ENCODE assay signal across 20 cellular contexts in the genomic region with DNA sequence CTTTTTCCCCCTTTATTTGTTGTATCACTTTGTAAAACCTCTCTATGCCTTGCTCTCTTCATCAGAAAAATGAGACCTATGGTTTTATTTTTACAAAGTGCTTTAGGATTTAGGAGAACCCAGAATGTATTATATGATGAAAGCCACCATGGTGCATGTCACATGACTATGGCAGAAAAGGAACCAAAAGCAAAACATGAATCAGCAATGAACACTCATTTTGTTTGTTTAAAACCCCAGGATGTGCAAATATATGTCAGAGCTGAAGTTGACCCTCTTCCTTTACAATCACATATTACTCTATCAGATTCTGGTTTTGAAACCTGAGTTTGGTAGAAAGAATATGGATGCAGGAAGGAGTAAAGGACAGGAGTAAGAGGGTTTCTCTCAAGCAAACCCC.
A peak's percentile ranks its signal among the peaks of the same experiment; 100 is the strongest.
DNase-seq lines count a peak whose midpoint lies in the region; FAIRE-seq and TF ChIP-seq lines count a peak whose summit lies in the region.
"Had no signal": no experiment of that assay in that cellular context is flagged by ENCODE, and none has a peak within 500 bp of the region (broad histone marks: within the 10 kb centered on the region; RNA-seq: fewer than 3 reads in every experiment).

No MANE protein-coding gene starts in this region.

- dilution Hi-C loops in keratinocyte (cut with MboI; ENCODE audit: extremely low pct_ligation_motif_present, low sequenced_read_pairs), result no loop called here

- FAIRE-seq in keratinocyte (lab: Jason Lieb, UNC) (peak; percentile 29), small intestine (lab: Jason Lieb, UNC) (no peak)
- FAIRE-seq: H1 had no signal

- BruUV-seq in Calu3 (replicated peaks; lab: Mats Ljungman, UMichigan), result no TSS peak

- H3K27ac ChIP-seq in keratinocyte (ENCODE audit: control insufficient read depth, insufficient read depth, low read length), result no peak overlapping the region
- no peak overlapping the region for H3K27ac ChIP-seq in small intestine (ENCODE audit: low read depth in 1 of 2, low read length in 1 of 2)
- H3K27ac ChIP-seq: right lobe of liver, RWPE1 had no signal

- no peaks in the 10 kb centered on the region for H3K27me3 ChIP-seq in keratinocyte (ENCODE audit: control insufficient read depth, extremely low read depth, insufficient read depth, low read length)
- no peaks in the 10 kb centered on the region for H3K27me3 ChIP-seq in small intestine (ENCODE audit: control insufficient read depth in 2 of 2, insufficient read depth in 2 of 2, low read length in 2 of 2)
- H3K27me3 ChIP-seq: BLaER1 treated with 17β-estradiol and CSF1 and Interleukin-3, amounts not matched to agents 10 nM and 100 nM; right lobe of liver had no signal

- H3K27me3 Mint-ChIP-seq in Calu3 (ENCODE audit: unreplicated experiment) (no peaks in the 10 kb centered on the region), HFFc6 (ENCODE audit: insufficient read depth) (no peaks in the 10 kb centered on the region; the same call in 1 of the 2 replicates)

- DNase-seq in Calu3, result no peak
- peak; percentile 17 for DNase-seq in HFFc6
- peak; percentile 27 for DNase-seq in amniotic epithelial cell (ENCODE audit: low read depth)
- DNase-seq in keratinocyte (ENCODE audit: low read depth, low spot score), result no peak
- DNase-seq in middle frontal gyrus (ENCODE audit: extremely low spot score, low spot score), result no peak
- DNase-seq in activated CD8-positive, alpha-beta memory T cell treated with anti-CD3 and anti-CD28 coated beads, Interleukin-2, amount 50 U/mL, for 48 hours, result no peak
- no peak for DNase-seq in NCI-H1048 (lab: John Stamatoyannopoulos, UW)
- no peak for DNase-seq in small intestine
- DNase-seq: activated CD4-positive, alpha-beta T cell treated with anti-CD3 and anti-CD28 coated beads for 1 hour; activated naive CD4-positive, alpha-beta T cell treated with anti-CD3 and anti-CD28 coated beads, Interleukin-2, amount 50 U/mL, for 16 hours; effector memory CD4-positive, alpha-beta T cell; NCI-H1092 treated with DMSO at 0.1 percent for 48 hours; NCI-H2107; NCI-H526 treated with DMSO at 0.1 percent for 48 hours; right lobe of liver; stimulated activated CD4-positive, alpha-beta T cell treated with anti-CD3 and anti-CD28 coated beads, Interleukin-2, amount 100 ng/mL, for 48 hours; stimulated activated CD8-positive, alpha-beta memory T cell treated with anti-CD3 and anti-CD28 coated beads, Interleukin-4, amount 100 ng/mL, for 48 hours had no signal

- H3K4me2 ChIP-seq in keratinocyte (ENCODE audit: control insufficient read depth, extremely low read depth, insufficient read depth, low read depth, low read length), result no peak overlapping the region

- intact Hi-C loops in Calu3 (cut with micrococcal nuclease; ENCODE audit: unreplicated experiment), result no loop called here

- H3K9me3 ChIP-seq in keratinocyte (ENCODE audit: control insufficient read depth, low read depth, low read length) (no peaks in the 10 kb centered on the region), small intestine (ENCODE audit: control insufficient read depth, low read depth) (no peaks in the 10 kb centered on the region)
- H3K9me3 ChIP-seq: right lobe of liver had no signal

- H4K20me1 ChIP-seq in keratinocyte (ENCODE audit: control insufficient read depth, extremely low read depth, insufficient read depth, low read length), result no peaks in the 10 kb centered on the region
- H4K20me1 ChIP-seq: BLaER1 treated with 17β-estradiol and CSF1 and Interleukin-3, amounts not matched to agents 10 nM and 100 nM had no signal

- H3K36me3 Mint-ChIP-seq in Calu3 (ENCODE audit: insufficient read depth, unreplicated experiment) (peaks cover 16% of the 10 kb centered on the region), HFFc6 (ENCODE audit: low read depth) (no peaks in the 10 kb centered on the region; the same call in 1 of the 2 replicates)

- H3K36me3 ChIP-seq in keratinocyte (ENCODE audit: control insufficient read depth in 2 of 2, extremely low read depth in 1 of 2, insufficient read depth in 2 of 2, low read length in 2 of 2), result no peaks in the 10 kb centered on the region
- H3K36me3 ChIP-seq in small intestine (ENCODE audit: control insufficient read depth in 2 of 2, insufficient read depth in 2 of 2, low read length in 2 of 2), result no peaks in the 10 kb centered on the region
- H3K36me3 ChIP-seq: BLaER1 treated with 17β-estradiol and CSF1 and Interleukin-3, amounts not matched to agents 10 nM and 100 nM; right lobe of liver had no signal

- H3K4me1 ChIP-seq in keratinocyte (ENCODE audit: control insufficient read depth, extremely low read depth, insufficient read depth, low read length) (peaks cover 29% of the 10 kb centered on the region), small intestine (ENCODE audit: control insufficient read depth in 2 of 2, insufficient read depth in 1 of 2, low read depth in 1 of 2, low read length in 1 of 2) (no peaks in the 10 kb centered on the region)

- no peak overlapping the region for H3K9ac ChIP-seq in keratinocyte (ENCODE audit: control insufficient read depth, extremely low read depth, insufficient read depth, low read length)
- H3K9ac ChIP-seq: BLaER1 treated with 17β-estradiol and CSF1 and Interleukin-3, amounts not matched to agents 10 nM and 100 nM had no signal

- no peak overlapping the region for H3K4me3 ChIP-seq in keratinocyte (ENCODE audit: control insufficient read depth in 2 of 3, extremely low read depth in 1 of 3, insufficient read depth in 2 of 3, low read depth in 1 of 3, low read length in 3 of 3)
- no peak overlapping the region for H3K4me3 ChIP-seq in small intestine (ENCODE audit: low read depth in 1 of 2, low read length in 2 of 2)
- H3K4me3 ChIP-seq: BLaER1 treated with 17β-estradiol and CSF1 and Interleukin-3, amounts not matched to agents 10 nM and 100 nM; right lobe of liver had no signal

- CTCF ChIA-PET in Calu3 (lab: Charles Lee), result no interaction called here

- TF ChIP-seq CTCF in Calu3 (IDR thresholded peaks at IDR 0.05; ENCODE audit: unreplicated experiment) (no peak), HFFc6 (IDR thresholded peaks at IDR 0.05) (no peak), keratinocyte (optimal IDR thresholded peaks at IDR 0.05 in 1 of 3, IDR thresholded peaks at IDR 0.05 in 1 of 3, conservative IDR thresholded peaks at IDR 0.05 in 1 of 3; ENCODE audit: extremely low read depth in 1 of 3, insufficient read depth in 2 of 3, low read length in 3 of 3) (no peak)

- H3K9me3 Mint-ChIP-seq in Calu3 (ENCODE audit: low read depth, unreplicated experiment), result peaks cover 2% of the 10 kb centered on the region
- H3K9me3 Mint-ChIP-seq in HFFc6, result peaks cover 13% of the 10 kb centered on the region

- no peak overlapping the region for H2AFZ ChIP-seq in keratinocyte (ENCODE audit: control insufficient read depth, low read length)

- H3K79me2 ChIP-seq in keratinocyte (ENCODE audit: control insufficient read depth, insufficient read depth, low read length), result no peaks in the 10 kb centered on the region

- H3K4me3 Mint-ChIP-seq in Calu3 (ENCODE audit: low read depth, unreplicated experiment), result no peak overlapping the region
- peak overlapping the region; percentile 30; the same call in 1 of the 2 replicates for H3K4me3 Mint-ChIP-seq in HFFc6

- H3K4me1 Mint-ChIP-seq in Calu3 (ENCODE audit: low read depth, unreplicated experiment) (peaks cover 50% of the 10 kb centered on the region), HFFc6 (ENCODE audit: low read depth) (peaks cover 63% of the 10 kb centered on the region)

- no peaks in the 10 kb centered on the region for H3K9me1 ChIP-seq in keratinocyte (ENCODE audit: control insufficient read depth, extremely low read depth, insufficient read depth, low read length)

- peak overlapping the region; percentile 71 for H3K27ac Mint-ChIP-seq in Calu3 (ENCODE audit: unreplicated experiment)
- H3K27ac Mint-ChIP-seq in HFFc6, result peak overlapping the region; percentile 54; the same call in 1 of the 2 replicates

Comparison
In these comparisons a context has a peak if more than half of its experiments do, and no peak if none do; other contexts are left out.
1. DNase-seq: peak in HFFc6 (single experiment) and amniotic epithelial cell (single experiment); none in Calu3 (single experiment), keratinocyte (single experiment), middle frontal gyrus (single experiment), activated CD8-positive, alpha-beta memory T cell treated with anti-CD3 and anti-CD28 coated beads, Interleukin-2, amount 50 U/mL, for 48 hours (single experiment), NCI-H1048 (single experiment) and small intestine (single experiment).